In genomic region chr6:150312844-150313584, GRCh38 we compare ENCODE assay signal across 1 cellular context.
TF ChIP-seq lines count a peak whose summit lies in the region.

No MANE protein-coding gene starts in this region.

TF ChIP-seq in K562, 482 proteins besides CTCF, POLR2A, EP300 and RAD21:
- TF ChIP-seq MGA (IDR thresholded peaks at IDR 0.05) (peak; percentile 76), SIN3B (IDR thresholded peaks at IDR 0.05; ENCODE audit: low read depth) (no peak), ZNF134 (CRISPR knock-in tag; conservative IDR thresholded peaks at IDR 0.05) (no peak), SAFB (IDR thresholded peaks at IDR 0.05; ENCODE audit: borderline replicate concordance, low read depth, low read length) (no peak), ZNF445 (CRISPR knock-in tag; IDR thresholded peaks at IDR 0.05; ENCODE audit: low read depth) (no peak), L3MBTL2 (IDR thresholded peaks at IDR 0.05) (peak; percentile 88)
